Comparison of ENCODE assay signal across 20 cellular contexts in the genomic region with DNA sequence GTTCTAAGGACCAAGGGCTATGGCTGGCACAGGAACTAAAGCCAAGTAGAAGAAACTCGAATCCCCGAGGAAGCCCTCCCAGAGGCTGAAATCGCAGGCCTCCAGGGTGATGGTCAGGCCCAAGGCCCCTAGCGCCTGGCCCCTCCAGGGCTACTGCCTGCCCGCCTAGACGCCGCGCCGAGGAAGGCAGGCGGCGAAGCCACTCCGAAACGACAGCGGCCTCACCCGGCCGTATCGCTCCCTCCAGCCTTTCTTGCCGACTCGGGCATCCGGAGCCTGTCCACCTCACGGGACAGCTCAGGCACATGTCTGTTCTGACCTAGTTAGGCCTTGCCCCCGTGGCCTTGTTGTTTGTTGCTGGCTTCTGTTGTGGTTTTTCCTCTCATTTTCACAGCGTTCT. TPM values are rescaled to one million over a fixed set of nuclear protein-coding genes. Genes with fewer than 3 reads are reported as not detected.
"Had no signal": no experiment of that assay in that cellular context is flagged by ENCODE, and none has a peak within 500 bp of the region (broad histone marks: within the 10 kb centered on the region; RNA-seq: fewer than 3 reads in every experiment).

No MANE protein-coding gene starts in this region.

- H3K36me3 ChIP-seq: cardiac muscle cell, esophagus muscularis mucosa, lower lobe of right lung, neural progenitor cell had no signal

- H3K4me3 ChIP-seq: cardiac muscle cell, dorsolateral prefrontal cortex, lower lobe of right lung, neural progenitor cell had no signal

- H3K4me1 ChIP-seq: lower lobe of right lung, neural progenitor cell had no signal

- DNase-seq: activated CD4-positive, alpha-beta T cell treated with anti-CD3 and anti-CD28 coated beads for 36 hours; activated CD8-positive, alpha-beta T cell treated with anti-CD3 and anti-CD28 coated beads for 36 hours; activated effector memory CD4-positive, alpha-beta T cell treated with Interleukin-2 at 50 U/mL for 16 hours; activated naive CD4-positive, alpha-beta T cell treated with anti-CD3 and anti-CD28 coated beads, Interleukin-2, amount 50 U/mL, for 16 hours; activated T-cell treated with anti-CD3 and anti-CD28 coated beads, Interleukin-2, amount 50 U/mL, for 4 hours; dorsolateral prefrontal cortex; foreskin fibroblast; lower lobe of right lung; stimulated activated CD4-positive, alpha-beta T cell treated with anti-CD3 and anti-CD28 coated beads, Interleukin-2, amount 100 ng/mL, for 48 hours; T-cell; T1000; trophoblast cell had no signal

- H3K9me3 ChIP-seq: lower lobe of right lung had no signal

- ATAC-seq: activated CD4-positive, alpha-beta T cell treated with anti-CD3 and anti-CD28 coated beads for 36 hours; activated CD8-positive, alpha-beta T cell treated with anti-CD3 and anti-CD28 coated beads for 36 hours; activated T-cell treated with anti-CD3 and anti-CD28 coated beads, Interleukin-2, amount 50 U/mL, for 4 hours; stimulated activated memory B cell treated with anti-CD40 and anti-IgM and Interleukin-4, amounts not matched to agents 10 μg/mL and 1 μg/mL and 100 μg/mL, for 72 hours; T-cell had no signal

- H3K27ac ChIP-seq: cardiac muscle cell, dorsolateral prefrontal cortex, esophagus muscularis mucosa, lower lobe of right lung, neural progenitor cell had no signal

RNA-seq across cellular contexts. Expression of a gene that starts 9.7 kb away (rescaled TPM):
- total RNA-seq: activated CD4-positive, alpha-beta T cell treated with anti-CD3 and anti-CD28 coated beads for 36 hours; activated CD8-positive, alpha-beta T cell treated with anti-CD3 and anti-CD28 coated beads for 36 hours; activated T-cell treated with anti-CD3 and anti-CD28 coated beads, Interleukin-2, amount 50 U/mL, for 4 hours; esophagus muscularis mucosa; lower lobe of right lung; myocyte; renal cortical epithelial cell; subcutaneous adipose tissue; T-cell had no signal
- polyA plus RNA-seq: adipose tissue had no signal
